ENCODE assay signal across 8 cellular contexts in the genomic region with DNA sequence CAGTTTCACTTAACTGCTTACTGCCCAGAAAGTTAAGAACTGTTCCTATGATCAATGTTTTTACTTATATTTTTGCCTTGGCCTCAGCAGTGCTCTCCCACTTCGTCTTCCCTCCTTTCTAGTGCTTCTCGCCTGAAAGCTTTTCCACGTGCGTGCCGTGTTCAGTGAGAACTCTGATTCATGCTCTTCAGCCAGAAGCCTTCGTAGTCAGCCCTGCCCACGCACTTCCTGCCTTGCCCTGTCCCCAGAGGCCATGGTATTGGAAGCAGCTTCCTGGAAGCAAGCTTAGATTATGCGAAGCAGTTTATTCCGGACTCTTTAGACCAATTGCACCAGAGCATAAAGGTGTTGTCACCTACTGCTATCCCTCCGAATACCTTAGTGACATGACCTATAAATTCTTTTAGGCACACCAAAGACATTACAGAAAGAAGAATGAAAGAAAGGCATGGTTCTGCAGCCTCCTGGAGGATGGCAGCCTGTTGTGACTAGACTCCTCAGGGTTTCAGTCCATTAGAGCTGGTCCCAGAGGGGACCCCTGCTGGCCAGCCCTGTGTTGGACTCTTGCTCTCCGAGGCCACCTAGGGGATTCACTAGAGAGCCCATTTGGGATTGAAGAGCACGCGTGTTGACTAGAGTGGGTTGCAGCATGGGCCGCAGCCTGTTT.
DNase-seq lines count a peak whose midpoint lies in the region; ATAC-seq and TF ChIP-seq lines count a peak whose summit lies in the region.

No MANE protein-coding gene starts in this region.

- peak; percentile 83 for ATAC-seq in stimulated activated naive CD8-positive, alpha-beta T cell treated with anti-CD3 and anti-CD28 coated beads, Interleukin-15, Interleukin-2, amounts not matched to agents 100 U/mL and 50 U/mL, for 24 hours
- no peak for ATAC-seq in HG03565 (IDR thresholded peaks at IDR 0.05; ENCODE audit: unreplicated experiment)

- H3F3A ChIP-seq in Loucy (ENCODE audit: low read depth), result no peaks in the 10 kb centered on the region

- peak overlapping the region; percentile 17 for H3K4me3 ChIP-seq in Loucy (ENCODE audit: low read length, poor library complexity, severe bottlenecking)
- H3K4me3 ChIP-seq in effector memory CD4-positive, alpha-beta T cell (ENCODE audit: insufficient read depth, low read depth, low read length, poor library complexity, severe bottlenecking), result no peak overlapping the region

- H3K27me3 ChIP-seq in Loucy (ENCODE audit: insufficient read depth, low read length, poor library complexity, severe bottlenecking), result no peaks in the 10 kb centered on the region
- no peaks in the 10 kb centered on the region for H3K27me3 ChIP-seq in effector memory CD4-positive, alpha-beta T cell (replicated peaks; ENCODE audit: control insufficient read depth, insufficient read depth, low read length, poor library complexity, severe bottlenecking)

- H3K79me2 ChIP-seq in Loucy (ENCODE audit: insufficient read depth, low read length), result peaks cover 78% of the 10 kb centered on the region

- no peak overlapping the region for H2AFZ ChIP-seq in Loucy (ENCODE audit: low read length)

- H3K36me3 ChIP-seq in Loucy (ENCODE audit: insufficient read depth, low read length), result no peaks in the 10 kb centered on the region
- no peaks in the 10 kb centered on the region for H3K36me3 ChIP-seq in effector memory CD4-positive, alpha-beta T cell (ENCODE audit: control insufficient read depth, insufficient read depth, low read length)

- no peaks in the 10 kb centered on the region for H3K9me3 ChIP-seq in Loucy (ENCODE audit: insufficient read depth, low read depth, low read length)
- H3K9me3 ChIP-seq in effector memory CD4-positive, alpha-beta T cell (ENCODE audit: control insufficient read depth, low read length), result no peaks in the 10 kb centered on the region

- H3K27ac ChIP-seq in effector memory CD4-positive, alpha-beta T cell (ENCODE audit: insufficient read depth, low read length, poor library complexity, severe bottlenecking), result no peak overlapping the region

- peak overlapping the region; percentile 55 for H3K4me2 ChIP-seq in Loucy (ENCODE audit: low read depth, low read length, poor library complexity, severe bottlenecking)

- H3K9ac ChIP-seq in Loucy (ENCODE audit: low read depth, low read length, poor library complexity, severe bottlenecking), result no peak overlapping the region

- peaks cover 53% of the 10 kb centered on the region for H3K4me1 ChIP-seq in Loucy (ENCODE audit: insufficient read depth, low read length, poor library complexity, severe bottlenecking)
- H3K4me1 ChIP-seq in effector memory CD4-positive, alpha-beta T cell (ENCODE audit: control insufficient read depth, insufficient read depth, low read length, poor library complexity, severe bottlenecking), result peaks cover 39% of the 10 kb centered on the region

- H3K9me2 ChIP-seq in Loucy (replicated peaks; ENCODE audit: low read depth, low read length), result no peaks in the 10 kb centered on the region

- DNase-seq in Daoy (ENCODE audit: low read depth), result peak; percentile 86
- peak; percentile 43 to 78 for DNase-seq in activated CD4-positive, alpha-beta T cell treated with anti-CD3 and anti-CD28 coated beads, Interleukin-2, amount 50 U/mL, for 24 hours (ENCODE audit: low read depth in 1 of 2, low spot score in 1 of 2)
- peak in 2 of 3 donors; percentile 13 to 18 for DNase-seq in effector memory CD4-positive, alpha-beta T cell
- peak; percentile 74 for DNase-seq in myocyte (ENCODE audit: low read depth)
- peak; percentile 83 for DNase-seq in stimulated activated naive CD8-positive, alpha-beta T cell treated with anti-CD3 and anti-CD28 coated beads, Interleukin-15, Interleukin-2, amounts not matched to agents 100 U/mL and 50 U/mL, for 24 hours
- DNase-seq in NCI-H226, result no peak

- peak; percentile 100 for TF ChIP-seq CTCF in Loucy (conservative IDR thresholded peaks at IDR 0.05; ENCODE audit: low read length)

- no peaks in the 10 kb centered on the region for H4K20me1 ChIP-seq in Loucy (ENCODE audit: insufficient read depth, low read length, poor library complexity, severe bottlenecking)
